Comparison of ENCODE assay signal across 20 cellular contexts in genomic region chrY:24622472-24622871, GRCh38. TPM values are rescaled to one million over a fixed set of nuclear protein-coding genes. Genes with fewer than 3 reads are reported as not detected.
"Had no signal": no experiment of that assay in that cellular context is flagged by ENCODE, and none has a peak within 500 bp of the region (broad histone marks: within the 10 kb centered on the region; RNA-seq: fewer than 3 reads in every experiment).

No MANE protein-coding gene starts in this region.

RNA-seq across cellular contexts. Expression of gene BPY2B, which starts 4.7 kb away (rescaled TPM):
- total RNA-seq: activated naive CD4-positive, alpha-beta T cell treated with anti-CD3 and anti-CD28 coated beads for 36 hours; activated naive CD4-positive, alpha-beta T cell treated with anti-CD3 and anti-CD28 coated beads, Interleukin-2, amount 50 U/mL, for 72 hours; activated naive CD8-positive, alpha-beta T cell treated with anti-CD3 and anti-CD28 coated beads for 36 hours; activated naive CD8-positive, alpha-beta T cell treated with anti-CD3 and anti-CD28 coated beads, Interleukin-2, amount 10 ng/mL, durations not matched to agents 7 days and 5 days; activated T-cell treated with anti-CD3 and anti-CD28 coated beads, Interleukin-2, amount 50 U/mL, for 4 hours; activated T-cell treated with anti-CD3 and anti-CD28 coated beads, Interleukin-2, amount 50 U/mL, for 72 hours; activated T-helper 1 cell treated with anti-CD3 and anti-CD28 coated beads, Interleukin-12 subunit alpha, Interleukin-12 subunit beta, Interleukin-2, Interleukin-4 antibody, amounts not matched to agents 30 ng/mL and 10 ng/mL and 1 ng/mL, durations not matched to agents 14 hours and 24 hours and 36 hours; activated T-helper 17 cell treated with anti-CD3 and anti-CD28 coated beads, Interleukin-2, amount 50 U/mL, for 72 hours; activated T-helper 2 cell treated with anti-CD3 and anti-CD28 coated beads, Interferon-gamma antibody, Interleukin-2, Interleukin-4, amounts not matched to agents 10 μg/mL and 5 μg/mL and 100 μg/mL, durations not matched to agents 14 hours and 24 hours and 36 hours; adrenal gland; aorta; ascending aorta; astrocyte; body of pancreas; breast epithelium; bronchial epithelial cell; cardiac muscle cell; cardiac septum; cerebellum; chondrocyte had no signal
